Comparison of ENCODE assay signal across 8 cellular contexts in the genomic region with DNA sequence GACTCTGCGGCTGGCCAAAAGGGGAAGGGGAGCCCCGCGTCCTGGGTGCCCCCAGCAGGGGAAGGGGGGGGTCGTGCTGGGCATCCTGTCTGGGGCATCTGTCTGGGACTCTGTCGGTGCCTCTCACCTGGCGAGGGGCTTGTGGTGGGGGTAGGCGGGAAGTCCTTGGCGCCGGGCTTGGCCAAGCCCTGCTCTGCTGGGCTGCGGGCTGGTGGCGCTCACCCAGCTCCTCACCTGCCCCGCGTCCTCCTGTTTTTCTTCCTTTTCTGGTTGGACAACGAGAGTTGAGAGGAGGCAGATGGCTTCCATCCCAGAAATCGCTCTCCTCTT.
A peak's percentile ranks its signal among the peaks of the same experiment; 100 is the strongest.
DNase-seq lines count a peak whose midpoint lies in the region; ATAC-seq and TF ChIP-seq lines count a peak whose summit lies in the region.
"Not testable (repeated sequence)": the region's sequence is repeated elsewhere in the genome, so short reads cannot be mapped to it uniquely, and the experiment has no call there.

No MANE protein-coding gene starts in this region.

- H3K4me3 ChIP-seq in BLaER1 (peak overlapping the region; percentile 77), HUES48 (ENCODE audit: low read depth, low read length) (peak overlapping the region; percentile 69), ascending aorta (peak overlapping the region; percentile 62 to 63), esophagus squamous epithelium (peak overlapping the region in 3 of 4 donors; percentile 54 to 78 (median 55)), left lung (peak overlapping the region; percentile 45 to 50)
- H3K4me3 ChIP-seq in neuron (ENCODE audit: low read length): not testable (repeated sequence)

- not testable (repeated sequence) for TF ChIP-seq POLR2A in esophagus squamous epithelium (IDR thresholded peaks at IDR 0.05)

- H4K20me1 ChIP-seq in BLaER1: not testable (repeated sequence)

- H3K9me3 ChIP-seq in BLaER1; HUES48 (ENCODE audit: control insufficient read depth, insufficient read depth, low read length); ascending aorta; esophagus squamous epithelium; left lung; neuron (ENCODE audit: low read length): not testable (repeated sequence)

- peak overlapping the region; percentile 81 for H3K4me2 ChIP-seq in BLaER1

- H3K4me1 ChIP-seq in BLaER1: peaks cover 17% of the 10 kb centered on the region
- H3K4me1 ChIP-seq in HUES48 (ENCODE audit: control insufficient read depth, insufficient read depth, low read length): peaks cover 12% of the 10 kb centered on the region
- H3K4me1 ChIP-seq in ascending aorta; left lung; neuron (ENCODE audit: insufficient read depth, low read length): not testable (repeated sequence)
- peaks cover 3 to 13% (median 6%) of the 10 kb centered on the region in 3 donors for H3K4me1 ChIP-seq in esophagus squamous epithelium

- H3K9ac ChIP-seq in BLaER1: peak overlapping the region; percentile 82; the same call in 1 of the 2 replicates
- not testable (repeated sequence) for H3K9ac ChIP-seq in HUES48 (ENCODE audit: low read depth, low read length)

- peaks cover 32% of the 10 kb centered on the region for H3K27me3 Mint-ChIP-seq in activated B cell treated with CpG ODN at 0.5 μM for 24 hours
- H3K27me3 Mint-ChIP-seq in stimulated activated naive B cell treated with anti-CD40 and anti-IgM and Interleukin-4, amounts not matched to agents 10 μg/mL and 1 μg/mL and 100 μg/mL, for 72 hours: peaks cover 51 to 61% of the 10 kb centered on the region in 2 donors

- peaks cover 10% of the 10 kb centered on the region for H3K4me1 Mint-ChIP-seq in activated B cell treated with CpG ODN at 0.5 μM for 24 hours
- H3K4me1 Mint-ChIP-seq in stimulated activated naive B cell treated with anti-CD40 and anti-IgM and Interleukin-4, amounts not matched to agents 10 μg/mL and 1 μg/mL and 100 μg/mL, for 72 hours: peaks cover 4 to 22% of the 10 kb centered on the region in 2 donors

- H3K27ac Mint-ChIP-seq in activated B cell treated with CpG ODN at 0.5 μM for 24 hours; stimulated activated naive B cell treated with anti-CD40 and anti-IgM and Interleukin-4, amounts not matched to agents 10 μg/mL and 1 μg/mL and 100 μg/mL, for 72 hours: not testable (repeated sequence)

- intact Hi-C loops in activated B cell treated with CpG ODN at 0.5 μM for 24 hours (cut with micrococcal nuclease) (loop anchor here (1.0 kb wide), 1 partner anchor 486 kb away; no protein-coding TSS in a partner anchor), esophagus squamous epithelium (cut with DNase I) (loop anchor here (2.0 kb wide), 1 partner anchor 126 kb away; no protein-coding TSS in a partner anchor)
- intact Hi-C loops in ascending aorta (cut with DNase I); left lung (cut with DNase I): not testable (repeated sequence)

- CTCF ChIA-PET in activated B cell treated with CpG ODN at 0.5 μM for 24 hours (lab: Charles Lee): not testable (repeated sequence)

- POLR2A ChIA-PET in activated B cell treated with CpG ODN at 0.5 μM for 24 hours (lab: Charles Lee): not testable (repeated sequence)

- H3K9me3 Mint-ChIP-seq in activated B cell treated with CpG ODN at 0.5 μM for 24 hours; stimulated activated naive B cell treated with anti-CD40 and anti-IgM and Interleukin-4, amounts not matched to agents 10 μg/mL and 1 μg/mL and 100 μg/mL, for 72 hours: not testable (repeated sequence)

- H3K36me3 Mint-ChIP-seq in activated B cell treated with CpG ODN at 0.5 μM for 24 hours (ENCODE audit: low read depth); stimulated activated naive B cell treated with anti-CD40 and anti-IgM and Interleukin-4, amounts not matched to agents 10 μg/mL and 1 μg/mL and 100 μg/mL, for 72 hours: not testable (repeated sequence)

- peak overlapping the region; percentile 79; the same call in 1 of the 2 replicates for H3K27ac ChIP-seq in BLaER1
- not testable (repeated sequence) for H3K27ac ChIP-seq in HUES48 (ENCODE audit: low read depth, low read length); ascending aorta; esophagus squamous epithelium; left lung

- not testable (repeated sequence) for H3K27me3 ChIP-seq in BLaER1; HUES48 (ENCODE audit: control insufficient read depth, insufficient read depth, low read length); ascending aorta; neuron (ENCODE audit: insufficient read depth, low read length)
- H3K27me3 ChIP-seq in esophagus squamous epithelium: peaks cover 0 to 41% (median 0%) of the 10 kb centered on the region in 4 donors
- peaks cover 0 to 14% of the 10 kb centered on the region in 2 donors for H3K27me3 ChIP-seq in left lung

- TF ChIP-seq CTCF in activated B cell treated with CpG ODN at 0.5 μM for 24 hours (IDR thresholded peaks at IDR 0.05); ascending aorta (IDR thresholded peaks at IDR 0.05); esophagus squamous epithelium (IDR thresholded peaks at IDR 0.05); left lung (IDR thresholded peaks at IDR 0.05): not testable (repeated sequence)

- H3K36me3 ChIP-seq in BLaER1; HUES48 (ENCODE audit: control insufficient read depth, insufficient read depth, low read length); ascending aorta; esophagus squamous epithelium; left lung; neuron (ENCODE audit: insufficient read depth, low read length): not testable (repeated sequence)

- H2AFZ ChIP-seq in neuron (ENCODE audit: low read depth, low read length): peak overlapping the region; percentile 95

- not testable (repeated sequence) for ATAC-seq in activated B cell treated with CpG ODN at 0.5 μM for 24 hours (ENCODE audit: low read depth); left lung; stimulated activated naive B cell treated with anti-CD40 and anti-IgM and Interleukin-4, amounts not matched to agents 10 μg/mL and 1 μg/mL and 100 μg/mL, for 72 hours (replicated peaks)

- DNase-seq in activated B cell treated with CpG ODN at 0.5 μM for 24 hours; ascending aorta (ENCODE audit: low spot score in 2 of 2); esophagus squamous epithelium (lab: John Stamatoyannopoulos, UW); left lung; stimulated activated naive B cell treated with anti-CD40 and anti-IgM and Interleukin-4, amounts not matched to agents 10 μg/mL and 1 μg/mL and 100 μg/mL, for 72 hours: not testable (repeated sequence)

- 20% methylated on average over 4 of the region's 15 CpGs; no CpG with 5 or more reads in 1 of the 2 donors for WGBS in esophagus squamous epithelium, 2 donors

- peak overlapping the region; percentile 60 for H3K4me3 Mint-ChIP-seq in activated B cell treated with CpG ODN at 0.5 μM for 24 hours
- H3K4me3 Mint-ChIP-seq in stimulated activated naive B cell treated with anti-CD40 and anti-IgM and Interleukin-4, amounts not matched to agents 10 μg/mL and 1 μg/mL and 100 μg/mL, for 72 hours: peak overlapping the region; percentile 73 to 87
